13 cellular contexts compared by ENCODE assay signal in the genomic region with DNA sequence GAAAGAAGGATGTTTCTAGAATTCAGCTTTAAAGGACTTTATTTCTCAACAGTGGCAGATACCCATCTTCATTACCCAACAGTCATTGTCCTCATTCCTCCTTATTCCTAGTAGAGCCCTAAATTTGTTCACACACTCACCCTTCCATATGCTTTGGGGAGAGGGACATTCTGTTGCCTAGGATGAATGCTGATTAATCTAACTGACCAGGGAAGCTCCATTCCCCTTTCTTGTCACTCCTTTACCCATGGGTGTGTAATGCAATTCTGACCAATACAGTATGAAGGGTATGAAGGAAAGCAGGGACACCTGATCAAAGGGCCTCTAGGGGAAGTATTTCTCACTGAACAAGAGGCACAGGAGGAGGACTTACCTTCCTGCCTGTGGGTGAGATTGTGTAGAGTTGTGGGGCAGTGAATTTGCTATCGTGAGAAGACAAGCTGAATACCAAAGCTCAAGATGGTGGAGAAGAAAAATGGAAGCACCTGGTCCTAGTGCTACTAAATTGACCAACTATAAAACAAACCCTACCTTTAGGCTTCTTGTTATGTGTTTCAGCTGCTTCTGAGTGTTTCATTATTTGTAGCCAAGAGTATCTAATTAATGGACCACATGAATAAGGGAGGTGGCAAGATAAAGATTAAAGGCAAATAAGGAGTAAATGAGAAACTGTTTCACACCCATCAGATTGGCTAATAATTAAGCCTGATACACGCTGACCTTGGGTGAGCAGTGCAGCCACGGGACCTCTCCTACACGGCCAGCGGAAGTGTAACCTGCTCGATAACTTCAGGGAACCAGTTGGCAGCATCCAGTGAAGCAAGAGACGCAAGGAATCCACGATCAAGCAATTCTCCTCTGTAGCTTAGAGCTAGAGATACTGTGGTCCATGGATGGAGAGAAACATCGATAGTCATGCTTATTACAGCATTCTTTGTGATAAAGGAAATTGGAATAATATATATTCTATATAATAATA.
DNase-seq lines count a peak whose midpoint lies in the region.
"Had no signal": no experiment of that assay in that cellular context is flagged by ENCODE, and none has a peak within 500 bp of the region (broad histone marks: within the 10 kb centered on the region; RNA-seq: fewer than 3 reads in every experiment).

No MANE protein-coding gene starts in this region.

- H3K9me3 Mint-ChIP-seq in activated CD4-positive, alpha-beta memory T cell treated with anti-CD3 and anti-CD28 coated beads for 36 hours, result no peaks in the 10 kb centered on the region

- CTCF ChIA-PET in activated CD4-positive, alpha-beta memory T cell treated with anti-CD3 and anti-CD28 coated beads for 36 hours (lab: Charles Lee), result interaction anchor here (0.6 to 0.8 kb wide), 3 partner anchors 203 to 482 kb away, joined by 3 read pairs; no protein-coding TSS in a partner anchor

- peak overlapping the region; percentile 21 for H3K4me3 ChIP-seq in mucosa of stomach (ENCODE audit: low read length)
- H3K4me3 ChIP-seq: esophagus squamous epithelium had no signal

- peak; percentile 7 for DNase-seq in stimulated activated CD4-positive, alpha-beta T cell treated with anti-CD3 and anti-CD28 coated beads, Interleukin-15, amount 100 ng/mL, for 24 hours
- no peak for DNase-seq in stimulated activated CD4-positive, alpha-beta T cell treated with anti-CD3 and anti-CD28 coated beads, Interleukin-4, amount 100 ng/mL, for 4 hours
- peak; percentile 11 for DNase-seq in activated CD4-positive, alpha-beta memory T cell treated with anti-CD3 and anti-CD28 coated beads for 36 hours
- DNase-seq in CD1c-positive myeloid dendritic cell (ENCODE audit: extremely low spot score) (no peak), GOT3 (lab: John Stamatoyannopoulos, UW) (no peak), ureter (ENCODE audit: low spot score) (no peak)
- DNase-seq in stimulated activated CD4-positive, alpha-beta T cell treated with anti-CD3 and anti-CD28 coated beads, Interleukin-4, amount 100 ng/mL, for 24 hours, result no peak
- DNase-seq: esophagus squamous epithelium, H7, hypothalamus, NCI-H2171, posterior cingulate gyrus had no signal

- no peak overlapping the region for H3K4me3 Mint-ChIP-seq in activated CD4-positive, alpha-beta memory T cell treated with anti-CD3 and anti-CD28 coated beads for 36 hours

- H3K27me3 Mint-ChIP-seq in activated CD4-positive, alpha-beta memory T cell treated with anti-CD3 and anti-CD28 coated beads for 36 hours, result no peaks in the 10 kb centered on the region

- H3K36me3 Mint-ChIP-seq in activated CD4-positive, alpha-beta memory T cell treated with anti-CD3 and anti-CD28 coated beads for 36 hours, result no peaks in the 10 kb centered on the region

- H3K9me3 ChIP-seq in mucosa of stomach (ENCODE audit: control insufficient read depth, low read length), result no peaks in the 10 kb centered on the region
- H3K9me3 ChIP-seq: esophagus squamous epithelium had no signal

- intact Hi-C loops in activated CD4-positive, alpha-beta memory T cell treated with anti-CD3 and anti-CD28 coated beads for 36 hours (cut with micrococcal nuclease), result loop anchor here (5.0 kb wide), 1 partner anchor 200 kb away; the partner anchor contains the start of gene MYCN

- no peak overlapping the region for H3K27ac Mint-ChIP-seq in activated CD4-positive, alpha-beta memory T cell treated with anti-CD3 and anti-CD28 coated beads for 36 hours

- H3K27me3 ChIP-seq in mucosa of stomach (ENCODE audit: control insufficient read depth, insufficient read depth, low read length), result no peaks in the 10 kb centered on the region
- H3K27me3 ChIP-seq: esophagus squamous epithelium had no signal

- peaks cover 26% of the 10 kb centered on the region for H3K4me1 ChIP-seq in mucosa of stomach (ENCODE audit: control insufficient read depth, insufficient read depth, low read length)
- H3K4me1 ChIP-seq: esophagus squamous epithelium had no signal

- POLR2A ChIA-PET in activated CD4-positive, alpha-beta memory T cell treated with anti-CD3 and anti-CD28 coated beads for 36 hours (lab: Charles Lee), result no interaction called here

- H3K36me3 ChIP-seq in mucosa of stomach (ENCODE audit: control insufficient read depth, insufficient read depth, low read length), result no peaks in the 10 kb centered on the region
- H3K36me3 ChIP-seq: esophagus squamous epithelium had no signal

- no peaks in the 10 kb centered on the region for H3K4me1 Mint-ChIP-seq in activated CD4-positive, alpha-beta memory T cell treated with anti-CD3 and anti-CD28 coated beads for 36 hours (ENCODE audit: low read depth)

- H3K9ac ChIP-seq in mucosa of stomach (ENCODE audit: low read length), result no peak overlapping the region

Comparison
In these comparisons a context has a peak if more than half of its experiments do, and no peak if none do; other contexts are left out.
1. DNase-seq: peak in stimulated activated CD4-positive, alpha-beta T cell treated with anti-CD3 and anti-CD28 coated beads, Interleukin-15, amount 100 ng/mL, for 24 hours (single experiment) and activated CD4-positive, alpha-beta memory T cell treated with anti-CD3 and anti-CD28 coated beads for 36 hours (single experiment); none in stimulated activated CD4-positive, alpha-beta T cell treated with anti-CD3 and anti-CD28 coated beads, Interleukin-4, amount 100 ng/mL, for 4 hours (0 of 2), CD1c-positive myeloid dendritic cell (single experiment), stimulated activated CD4-positive, alpha-beta T cell treated with anti-CD3 and anti-CD28 coated beads, Interleukin-4, amount 100 ng/mL, for 24 hours (single experiment), GOT3 (single experiment) and ureter (single experiment).